In the genomic region with DNA sequence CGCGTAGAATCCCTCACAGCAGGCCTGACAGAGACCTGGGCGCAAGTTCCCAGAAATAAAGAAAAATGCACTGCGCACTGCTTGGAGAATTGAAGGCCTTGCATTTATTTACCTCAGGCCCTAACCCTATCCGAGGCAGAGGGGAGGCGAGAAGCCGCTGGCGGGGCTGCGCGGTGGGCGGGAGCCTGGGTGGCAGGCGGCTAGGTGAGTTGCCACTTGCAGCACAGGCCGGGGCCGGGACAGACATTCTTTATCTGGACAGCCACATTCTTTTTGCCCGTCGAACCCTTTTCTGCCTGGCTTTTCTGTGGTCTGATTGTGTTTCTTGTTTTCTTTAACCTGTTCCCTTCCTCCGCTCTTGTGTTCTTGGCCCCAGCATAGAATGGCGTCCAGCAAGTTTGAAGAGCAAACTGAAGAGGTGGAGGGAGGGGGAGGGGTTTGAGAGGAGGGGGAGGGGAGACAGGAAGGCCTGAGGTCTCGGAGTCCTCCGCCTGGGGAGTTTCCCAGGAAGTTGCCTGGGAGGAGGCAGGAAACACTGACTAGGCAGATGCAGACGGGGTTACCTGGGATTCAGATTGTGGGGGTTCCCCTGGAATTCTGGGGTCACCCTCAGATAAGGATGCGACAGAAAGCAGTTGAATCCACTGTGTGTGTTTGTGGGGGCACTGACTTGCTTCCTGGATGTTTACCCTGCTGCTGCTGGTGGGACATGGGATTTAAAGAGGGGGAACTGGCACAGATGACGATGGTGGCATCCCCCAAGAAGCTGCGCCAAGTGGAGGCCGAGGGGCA, we compare ENCODE assay signal across 17 cellular contexts. TPM values are rescaled to one million over a fixed set of nuclear protein-coding genes. Genes with fewer than 3 reads are reported as not detected.
DNase-seq lines count a peak whose midpoint lies in the region; ATAC-seq and TF ChIP-seq lines count a peak whose summit lies in the region.
"Had no signal": no experiment of that assay in that cellular context is flagged by ENCODE, and none has a peak within 500 bp of the region (broad histone marks: within the 10 kb centered on the region; RNA-seq: fewer than 3 reads in every experiment).

No MANE protein-coding gene starts in this region.

- no peak overlapping the region for H3K27ac ChIP-seq in trophoblast cell (ENCODE audit: low read depth, low read length)
- H3K27ac ChIP-seq in CD8-positive, alpha-beta memory T cell (ENCODE audit: low read depth, low read length) = no peak overlapping the region
- no peak overlapping the region for H3K27ac ChIP-seq in caudate nucleus (ENCODE audit: low read depth, low read length)
- H3K27ac ChIP-seq in brain microvascular endothelial cell = no peak overlapping the region
- H3K27ac ChIP-seq: ascending aorta had no signal

- H3K79me1 ChIP-seq in trophoblast cell (ENCODE audit: low read length) = no peaks in the 10 kb centered on the region

- no peaks in the 10 kb centered on the region for H3K79me2 ChIP-seq in trophoblast cell (ENCODE audit: control insufficient read depth, insufficient read depth, low read length, poor library complexity)

- H3K36me3 ChIP-seq in trophoblast cell (ENCODE audit: control insufficient read depth in 1 of 2, insufficient read depth in 2 of 2, low read length in 2 of 2) (no peaks in the 10 kb centered on the region), brain microvascular endothelial cell (replicated peaks) (no peaks in the 10 kb centered on the region)
- no peaks in the 10 kb centered on the region for H3K36me3 ChIP-seq in CD8-positive, alpha-beta memory T cell (ENCODE audit: insufficient read depth, low read length)
- H3K36me3 ChIP-seq: ascending aorta, BE2C had no signal

- no peak for TF ChIP-seq POLR2A in NB4 (IDR thresholded peaks at IDR 0.05; ENCODE audit: extremely low read depth, insufficient read length)

- H4K12ac ChIP-seq in trophoblast cell (ENCODE audit: low read depth, low read length) = no peak overlapping the region

- H3K4me1 ChIP-seq in trophoblast cell (ENCODE audit: control insufficient read depth in 1 of 2, insufficient read depth in 2 of 2, low read length in 2 of 2) = peaks cover 20 to 41% of the 10 kb centered on the region in 2 experiments
- no peaks in the 10 kb centered on the region for H3K4me1 ChIP-seq in CD8-positive, alpha-beta memory T cell (ENCODE audit: insufficient read depth, low read length)
- H3K4me1 ChIP-seq: BE2C had no signal

- peak overlapping the region; percentile 14 for H4K8ac ChIP-seq in trophoblast cell (ENCODE audit: low read depth, low read length)

- H3K9me3 ChIP-seq in trophoblast cell (ENCODE audit: insufficient read depth, low read depth, low read length) = peaks cover 9% of the 10 kb centered on the region
- no peaks in the 10 kb centered on the region for H3K9me3 ChIP-seq in CD8-positive, alpha-beta memory T cell (ENCODE audit: low read length)
- H3K9me3 ChIP-seq: ascending aorta, BE2C had no signal

- H3K18ac ChIP-seq in trophoblast cell (ENCODE audit: low read length) = no peak overlapping the region

- H2AK5ac ChIP-seq in trophoblast cell (ENCODE audit: low read length) = no peak overlapping the region

- H3K9me3 Mint-ChIP-seq in CD8-positive, alpha-beta memory T cell = peaks cover 0 to 2% (median 0%) of the 10 kb centered on the region in 5 donors
- H3K9me3 Mint-ChIP-seq in activated CD8-positive, alpha-beta T cell treated with anti-CD3 and anti-CD28 coated beads, Interleukin-2, amount 10 ng/mL, durations not matched to agents 7 days and 5 days (ENCODE audit: insufficient read depth) = no peaks in the 10 kb centered on the region

- H3K4me2 ChIP-seq in trophoblast cell (ENCODE audit: low read length) = peak overlapping the region; percentile 9

- CTCF ChIA-PET in CD8-positive, alpha-beta memory T cell (lab: Charles Lee) = no interaction called here
- CTCF ChIA-PET in activated CD8-positive, alpha-beta T cell treated with anti-CD3 and anti-CD28 coated beads, Interleukin-2, amount 10 ng/mL, durations not matched to agents 7 days and 5 days (lab: Charles Lee) = interaction anchor here (1.2 kb wide), 1 partner anchor 9 kb away, joined by 5 read pairs; no protein-coding TSS in a partner anchor

- no peak overlapping the region for H3K27ac Mint-ChIP-seq in CD8-positive, alpha-beta memory T cell
- H3K27ac Mint-ChIP-seq in activated CD8-positive, alpha-beta T cell treated with anti-CD3 and anti-CD28 coated beads, Interleukin-2, amount 10 ng/mL, durations not matched to agents 7 days and 5 days = no peak overlapping the region

- POLR2A ChIA-PET in CD8-positive, alpha-beta memory T cell (lab: Charles Lee) = no interaction called here
- POLR2A ChIA-PET in activated CD8-positive, alpha-beta T cell treated with anti-CD3 and anti-CD28 coated beads, Interleukin-2, amount 10 ng/mL, durations not matched to agents 7 days and 5 days (lab: Charles Lee) = interaction anchor here (1.1 kb wide), 1 partner anchor 163 kb away, joined by 3 read pairs; the partner anchor contains the start of gene RBM33

- no peak for ATAC-seq in activated CD8-positive, alpha-beta T cell treated with anti-CD3 and anti-CD28 coated beads, Interleukin-2, amount 10 ng/mL, durations not matched to agents 7 days and 5 days

- H3K4ac ChIP-seq in trophoblast cell (ENCODE audit: low read depth, low read length) = no peak overlapping the region

- TF ChIP-seq CTCF in NB4 (IDR thresholded peaks at IDR 0.05; ENCODE audit: low read depth, low read length) (no peak), brain microvascular endothelial cell (IDR thresholded peaks at IDR 0.05; ENCODE audit: low read depth, low read length, missing control alignments) (no peak)

- H3K27me3 Mint-ChIP-seq in CD8-positive, alpha-beta memory T cell = peaks cover 44 to 67% of the 10 kb centered on the region in 2 donors
- peaks cover 65% of the 10 kb centered on the region for H3K27me3 Mint-ChIP-seq in activated CD8-positive, alpha-beta T cell treated with anti-CD3 and anti-CD28 coated beads, Interleukin-2, amount 10 ng/mL, durations not matched to agents 7 days and 5 days (ENCODE audit: low read depth)

- no peak overlapping the region for H2BK12ac ChIP-seq in trophoblast cell (ENCODE audit: low read length)

- H3K23ac ChIP-seq in trophoblast cell (ENCODE audit: low read length) = no peak overlapping the region

- DNase-seq in ELF-1 (ENCODE audit: low read depth, low spot score) (peak; percentile 72), NB4 (ENCODE audit: low read depth) (peak; percentile 30), kidney tubule cell (ENCODE audit: low spot score) (peak; percentile 41), trophoblast cell (no peak), caudate nucleus (lab: John Stamatoyannopoulos, UW) (no peak), brain microvascular endothelial cell (no peak)
- DNase-seq in CD8-positive, alpha-beta memory T cell = no peak
- no peak for DNase-seq in activated CD8-positive, alpha-beta T cell treated with anti-CD3 and anti-CD28 coated beads, Interleukin-2, amount 10 ng/mL, durations not matched to agents 7 days and 5 days
- DNase-seq: activated CD4-positive, alpha-beta T cell treated with anti-CD3 and anti-CD28 coated beads, Interleukin-2, amount 50 U/mL, for 4 hours; activated effector memory CD4-positive, alpha-beta T cell treated with Interleukin-2 at 50 U/mL for 16 hours; BE2C; mesenchymal stem cell; NCI-H2171; NK-92 treated with Interleukin-12 subunit alpha and Interleukin-12 subunit beta, amount 100 ng/mL, for 24 hours; SHP77 treated with DMSO at 0.1 percent for 48 hours had no signal

- H3K9ac ChIP-seq in trophoblast cell (ENCODE audit: low read length) = no peak overlapping the region

- peak overlapping the region; percentile 30 for H2AFZ ChIP-seq in trophoblast cell (ENCODE audit: insufficient read depth, low read length, poor library complexity)

- H3K4me1 Mint-ChIP-seq in CD8-positive, alpha-beta memory T cell = peaks cover 14 to 50% (median 15%) of the 10 kb centered on the region in 3 donors
- peaks cover 33% of the 10 kb centered on the region for H3K4me1 Mint-ChIP-seq in activated CD8-positive, alpha-beta T cell treated with anti-CD3 and anti-CD28 coated beads, Interleukin-2, amount 10 ng/mL, durations not matched to agents 7 days and 5 days (ENCODE audit: low read depth)

- H3K27me3 ChIP-seq in trophoblast cell (ENCODE audit: insufficient read depth, low read length) (peaks cover 79% of the 10 kb centered on the region), brain microvascular endothelial cell (replicated peaks) (peaks cover 53% of the 10 kb centered on the region)
- H3K27me3 ChIP-seq in CD8-positive, alpha-beta memory T cell (ENCODE audit: insufficient read depth, low read length, poor library complexity, severe bottlenecking) = peaks cover 13% of the 10 kb centered on the region

- H3K4me3 ChIP-seq in NB4 (ENCODE audit: low read depth, low read length) (no peak overlapping the region), trophoblast cell (ENCODE audit: low read depth, low read length) (no peak overlapping the region), brain microvascular endothelial cell (ENCODE audit: low read depth, low read length) (no peak overlapping the region)
- H3K4me3 ChIP-seq in CD8-positive, alpha-beta memory T cell (ENCODE audit: low read length) = no peak overlapping the region

- H3K36me3 Mint-ChIP-seq in CD8-positive, alpha-beta memory T cell = no peaks in the 10 kb centered on the region
- no peaks in the 10 kb centered on the region for H3K36me3 Mint-ChIP-seq in activated CD8-positive, alpha-beta T cell treated with anti-CD3 and anti-CD28 coated beads, Interleukin-2, amount 10 ng/mL, durations not matched to agents 7 days and 5 days (ENCODE audit: low read depth)

- peak overlapping the region in 2 of 7 donors; percentile 17 to 48 for H3K4me3 Mint-ChIP-seq in CD8-positive, alpha-beta memory T cell
- no peak overlapping the region for H3K4me3 Mint-ChIP-seq in activated CD8-positive, alpha-beta T cell treated with anti-CD3 and anti-CD28 coated beads, Interleukin-2, amount 10 ng/mL, durations not matched to agents 7 days and 5 days

- peak overlapping the region; percentile 1 for H4K91ac ChIP-seq in trophoblast cell (ENCODE audit: low read depth, low read length)

- no peak overlapping the region for H2BK120ac ChIP-seq in trophoblast cell (ENCODE audit: insufficient read depth, low read length, poor library complexity)

- no peak overlapping the region for H2BK5ac ChIP-seq in trophoblast cell (ENCODE audit: low read depth, low read length, poor library complexity)

- in situ Hi-C loops in brain microvascular endothelial cell (cut with HindIII; ENCODE audit: low pct_ligation_motif_present, low sequenced_read_pairs) = no loop called here

- no CpG with 5 or more reads among the region's 25 CpGs for WGBS in trophoblast cell (ENCODE audit: extremely low coverage, insufficient coverage, insufficient read length)

- no peak overlapping the region for H3K14ac ChIP-seq in trophoblast cell (ENCODE audit: low read length)

RNA-seq across cellular contexts. Expression of gene SHH, which starts 5.1 kb away (rescaled TPM):
- polyA plus RNA-seq in trophoblast cell (2013) = 0.03 TPM in 1 of 2 replicates, not detected in the other
- not detected for total RNA-seq in CD8-positive, alpha-beta memory T cell
- polyA plus RNA-seq in CD8-positive, alpha-beta memory T cell = not detected
- total RNA-seq in activated CD8-positive, alpha-beta T cell treated with anti-CD3 and anti-CD28 coated beads, Interleukin-2, amount 10 ng/mL, durations not matched to agents 7 days and 5 days = under 1 TPM in 1 of 2 experiments, not detected in 1; 0.08 TPM
- polyA plus RNA-seq: fibroblast of lung had no signal

Comparison
In these comparisons a context has a peak if more than half of its experiments do, and no peak if none do; other contexts are left out.
1. DNase-seq: peak in ELF-1 (single experiment), NB4 (single experiment) and kidney tubule cell (single experiment); none in trophoblast cell (0 of 2), CD8-positive, alpha-beta memory T cell (0 of 5), caudate nucleus (0 of 61), brain microvascular endothelial cell (single experiment) and activated CD8-positive, alpha-beta T cell treated with anti-CD3 and anti-CD28 coated beads, Interleukin-2, amount 10 ng/mL, durations not matched to agents 7 days and 5 days (single experiment).